ENCODE assay signal across 29 cellular contexts in genomic region chr3:8549354-8549753, GRCh38.
"Had no signal": no experiment of that assay in that cellular context is flagged by ENCODE, and none has a peak within 500 bp of the region (broad histone marks: within the 10 kb centered on the region; RNA-seq: fewer than 3 reads in every experiment).

No MANE protein-coding gene starts in this region.

- H3K9me3 ChIP-seq: colonic mucosa, mucosa of descending colon, neutrophil, pancreas, stomach, testis had no signal

- DNase-seq: central memory CD4-positive, alpha-beta T cell; colonic mucosa; effector CD8-positive, alpha-beta T cell; endodermal cell; foreskin fibroblast; glutamatergic neuron; hypothalamus; immature natural killer cell; islet precursor cell; mesenchymal stem cell; mucosa of descending colon; naive B cell; pancreas; stimulated activated CD4-positive, alpha-beta T cell treated with anti-CD3 and anti-CD28 coated beads, Interleukin-2, amount 100 ng/mL, for 24 hours; stimulated activated CD4-positive, alpha-beta T cell treated with anti-CD3 and anti-CD28 coated beads, Interleukin-4, amount 100 ng/mL, for 24 hours; stimulated activated naive CD4-positive, alpha-beta T cell treated with Interleukin-2 at 50 U/mL for 16 hours; stomach; substantia nigra; testis; trophoblast cell had no signal

- H3K27ac ChIP-seq: colonic mucosa, epithelial cell of prostate, neutrophil, pancreas, testis had no signal

- H3K9me3 Mint-ChIP-seq: dendritic cell treated with granulocyte-macrophage colony-stimulating factor and Interleukin-4, amounts not matched to agents 40 ng/mL and 50 ng/mL, for 4 days; endodermal cell; immature natural killer cell; mesothelial cell of epicardium; natural killer cell treated with Interleukin-12 subunit alpha and Interleukin-12 subunit beta and Interleukin-15 and Interleukin-18, amount 100 ng/mL, for 72 hours; neural crest cell; stimulated activated effector memory CD8-positive, alpha-beta T cell treated with anti-CD3 and anti-CD28 coated beads, Interleukin-12 subunit alpha, Interleukin-12 subunit beta, amount 100 ng/mL, for 72 hours had no signal

- H3K36me3 ChIP-seq: colonic mucosa, neutrophil had no signal

- H3K27ac Mint-ChIP-seq: dendritic cell treated with granulocyte-macrophage colony-stimulating factor and Interleukin-4, amounts not matched to agents 40 ng/mL and 50 ng/mL, for 4 days; endodermal cell; immature natural killer cell; mesothelial cell of epicardium; natural killer cell treated with Interleukin-12 subunit alpha and Interleukin-12 subunit beta and Interleukin-15 and Interleukin-18, amount 100 ng/mL, for 72 hours; stimulated activated effector memory CD8-positive, alpha-beta T cell treated with anti-CD3 and anti-CD28 coated beads, Interleukin-12 subunit alpha, Interleukin-12 subunit beta, amount 100 ng/mL, for 72 hours had no signal

- H3K36me3 Mint-ChIP-seq: immature natural killer cell; naive B cell; natural killer cell treated with Interleukin-12 subunit alpha and Interleukin-12 subunit beta and Interleukin-15 and Interleukin-18, amount 100 ng/mL, for 72 hours had no signal

- H3K4me3 Mint-ChIP-seq: dendritic cell treated with granulocyte-macrophage colony-stimulating factor and Interleukin-4, amounts not matched to agents 40 ng/mL and 50 ng/mL, for 4 days; endodermal cell; immature natural killer cell; mesothelial cell of epicardium; naive B cell; natural killer cell treated with Interleukin-12 subunit alpha and Interleukin-12 subunit beta and Interleukin-15 and Interleukin-18, amount 100 ng/mL, for 72 hours; neural crest cell; stimulated activated effector memory CD8-positive, alpha-beta T cell treated with anti-CD3 and anti-CD28 coated beads, Interleukin-12 subunit alpha, Interleukin-12 subunit beta, amount 100 ng/mL, for 72 hours had no signal

- FAIRE-seq: pancreas had no signal

- H3K4me1 Mint-ChIP-seq: endodermal cell; immature natural killer cell; mesothelial cell of epicardium; naive B cell; stimulated activated effector memory CD8-positive, alpha-beta T cell treated with anti-CD3 and anti-CD28 coated beads, Interleukin-12 subunit alpha, Interleukin-12 subunit beta, amount 100 ng/mL, for 72 hours had no signal

- H3K27me3 ChIP-seq: colonic mucosa, neutrophil, pancreas, stomach, testis had no signal

- H3K4me3 ChIP-seq: colonic mucosa, mucosa of descending colon, pancreas, stomach, testis had no signal

- H3K27me3 Mint-ChIP-seq: dendritic cell treated with granulocyte-macrophage colony-stimulating factor and Interleukin-4, amounts not matched to agents 40 ng/mL and 50 ng/mL, for 4 days had no signal

- H3K4me1 ChIP-seq: colonic mucosa, pancreas had no signal

- ATAC-seq: esophagus mucosa; mucosa of descending colon; natural killer cell treated with Interleukin-12 subunit alpha and Interleukin-12 subunit beta and Interleukin-15 and Interleukin-18, amount 100 ng/mL, for 72 hours; pancreas; sciatic nerve; stimulated activated effector memory CD8-positive, alpha-beta T cell treated with anti-CD3 and anti-CD28 coated beads, Interleukin-12 subunit alpha, Interleukin-12 subunit beta, amount 100 ng/mL, for 72 hours had no signal
